In the genomic region with DNA sequence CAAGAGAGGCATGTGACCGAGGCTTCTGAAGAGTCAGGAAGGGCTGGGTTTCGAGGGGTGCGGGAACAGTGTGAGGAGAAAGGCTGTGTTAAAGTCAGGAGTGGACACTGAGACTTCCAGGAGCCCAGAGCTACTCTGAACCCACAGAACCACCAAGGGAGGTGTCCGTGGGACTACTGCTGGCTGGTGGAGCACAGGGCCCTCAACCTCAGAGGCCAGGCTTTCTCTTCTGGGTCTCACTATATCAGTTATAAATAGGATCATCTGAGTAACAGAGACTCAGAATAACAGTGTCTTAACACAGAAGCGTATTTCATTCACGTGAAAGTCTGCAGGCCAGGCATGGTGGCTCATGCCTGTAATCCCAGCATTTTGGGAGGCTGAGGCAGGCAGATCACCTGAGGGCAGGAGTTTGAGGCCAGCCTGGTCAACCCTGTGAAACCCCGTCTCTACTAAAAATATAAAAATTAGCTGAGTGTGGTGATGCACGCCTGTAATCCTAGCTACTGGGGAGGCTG, we compare ENCODE assay signal across 18 cellular contexts.
A peak's percentile ranks its signal among the peaks of the same experiment; 100 is the strongest.
DNase-seq lines count a peak whose midpoint lies in the region; ATAC-seq and TF ChIP-seq lines count a peak whose summit lies in the region.
"Had no signal": no experiment of that assay in that cellular context is flagged by ENCODE, and none has a peak within 500 bp of the region (broad histone marks: within the 10 kb centered on the region; RNA-seq: fewer than 3 reads in every experiment).

No MANE protein-coding gene starts in this region.

- CTCF ChIA-PET in MCF 10A (lab: Yijun Ruan, JAX): interaction anchor here (0.6 to 1.4 kb wide), 2 partner anchors 13 to 26 kb away, joined by 4 read pairs; no protein-coding TSS in a partner anchor
- CTCF ChIA-PET in CD4-positive, alpha-beta memory T cell (lab: Charles Lee; ENCODE audit: partially characterized antibody): no interaction called here

- peaks cover 6% of the 10 kb centered on the region for H3K36me3 Mint-ChIP-seq in MCF 10A (ENCODE audit: insufficient read depth, unreplicated experiment)
- H3K36me3 Mint-ChIP-seq in CD4-positive, alpha-beta memory T cell: no peaks in the 10 kb centered on the region
- H3K36me3 Mint-ChIP-seq: CD8-positive, alpha-beta memory T cell had no signal

- TF ChIP-seq CTCF in MCF 10A (IDR thresholded peaks at IDR 0.05; ENCODE audit: unreplicated experiment): no peak
- TF ChIP-seq CTCF in breast epithelium (IDR thresholded peaks at IDR 0.05): no peak
- no peak for TF ChIP-seq CTCF in psoas muscle (IDR thresholded peaks at IDR 0.05)

- DNase-seq in MCF 10A (ENCODE audit: unreplicated experiment) (no peak), breast epithelium (ENCODE audit: low spot score in 2 of 2) (no peak), myocyte (ENCODE audit: low read depth) (peak; percentile 40), psoas muscle (no peak), NCI-H2081 treated with DMSO at 0.1 percent for 48 hours (lab: John Stamatoyannopoulos, UW) (no peak)
- no peak for DNase-seq in CD4-positive, alpha-beta memory T cell
- DNase-seq: AML-193; CD8-positive, alpha-beta memory T cell; COR-L47; HCEC 1CT; IMR-90 had no signal

- no peaks in the 10 kb centered on the region for H3K9me3 ChIP-seq in breast epithelium
- H3K9me3 ChIP-seq in psoas muscle: no peaks in the 10 kb centered on the region
- H3K9me3 ChIP-seq in CD4-positive, alpha-beta memory T cell (ENCODE audit: control insufficient read depth in 1 of 2, low read length in 2 of 2): no peaks in the 10 kb centered on the region
- H3K9me3 ChIP-seq: A549 had no signal

- intact Hi-C loops in MCF 10A (cut with micrococcal nuclease): no loop called here
- intact Hi-C loops in breast epithelium (cut with DNase I; ENCODE audit: low total_unique reads): no loop called here
- intact Hi-C loops in psoas muscle (cut with DNase I): no loop called here
- intact Hi-C loops in CD4-positive, alpha-beta memory T cell (cut with micrococcal nuclease): no loop called here

- H3K36me3 ChIP-seq in breast epithelium: no peaks in the 10 kb centered on the region
- no peaks in the 10 kb centered on the region for H3K36me3 ChIP-seq in psoas muscle (ENCODE audit: insufficient read depth in 1 of 2, low read depth in 1 of 2)
- H3K36me3 ChIP-seq in CD4-positive, alpha-beta memory T cell (ENCODE audit: insufficient read depth, low read length): no peaks in the 10 kb centered on the region
- H3K36me3 ChIP-seq: BLaER1 treated with 17β-estradiol and CSF1 and Interleukin-3, amounts not matched to agents 10 nM and 100 nM had no signal

- BruUV-seq in MCF 10A (replicated peaks; lab: Mats Ljungman, UMichigan): no TSS peak

- peaks cover 7% of the 10 kb centered on the region for H3K9me3 Mint-ChIP-seq in MCF 10A (ENCODE audit: unreplicated experiment)
- H3K9me3 Mint-ChIP-seq in CD4-positive, alpha-beta memory T cell: no peaks in the 10 kb centered on the region
- H3K9me3 Mint-ChIP-seq: GM23338 had no signal

- H3K4me1 ChIP-seq in breast epithelium (no peaks in the 10 kb centered on the region), psoas muscle (peaks cover 34% of the 10 kb centered on the region)
- no peaks in the 10 kb centered on the region for H3K4me1 ChIP-seq in CD4-positive, alpha-beta memory T cell (ENCODE audit: insufficient read depth, low read length)

- no peak overlapping the region for H3K4me3 Mint-ChIP-seq in MCF 10A (ENCODE audit: unreplicated experiment)
- H3K4me3 Mint-ChIP-seq in CD4-positive, alpha-beta memory T cell: no peak overlapping the region
- H3K4me3 Mint-ChIP-seq: CD8-positive, alpha-beta memory T cell; GM23338 had no signal

- TF ChIP-seq POLR2A in breast epithelium (IDR thresholded peaks at IDR 0.05): no peak

- peak overlapping the region; percentile 81 for H3K27ac Mint-ChIP-seq in MCF 10A (ENCODE audit: low read depth, unreplicated experiment)
- H3K27ac Mint-ChIP-seq in CD4-positive, alpha-beta memory T cell: no peak overlapping the region
- H3K27ac Mint-ChIP-seq: GM23338 had no signal

- peaks cover 27% of the 10 kb centered on the region for H3K4me1 Mint-ChIP-seq in MCF 10A (ENCODE audit: insufficient read depth, unreplicated experiment)
- no peaks in the 10 kb centered on the region for H3K4me1 Mint-ChIP-seq in CD4-positive, alpha-beta memory T cell
- H3K4me1 Mint-ChIP-seq: CD8-positive, alpha-beta memory T cell had no signal

- POLR2A ChIA-PET in MCF 10A (lab: Yijun Ruan, JAX): interaction anchor here (0.7 kb wide), 1 partner anchor 9 kb away, joined by 3 read pairs; no protein-coding TSS in a partner anchor
- POLR2A ChIA-PET in CD4-positive, alpha-beta memory T cell (lab: Charles Lee; ENCODE audit: partially characterized antibody): no interaction called here

- H3K4me3 ChIP-seq in breast epithelium (no peak overlapping the region), psoas muscle (no peak overlapping the region)
- no peak overlapping the region for H3K4me3 ChIP-seq in CD4-positive, alpha-beta memory T cell (ENCODE audit: low read length in 2 of 2)
- H3K4me3 ChIP-seq: A549; BLaER1 treated with 17β-estradiol and CSF1 and Interleukin-3, amounts not matched to agents 10 nM and 100 nM; GM23338; K562 had no signal

- 63 to 73% (median 67%) methylated on average over 8 of the region's 8 CpGs for WGBS in psoas muscle, 3 donors

- H3K27ac ChIP-seq in breast epithelium: no peak overlapping the region
- peak overlapping the region; percentile 46 for H3K27ac ChIP-seq in psoas muscle
- no peak overlapping the region for H3K27ac ChIP-seq in CD4-positive, alpha-beta memory T cell (ENCODE audit: low read depth, low read length)
- H3K27ac ChIP-seq: 22Rv1; A549; BLaER1 treated with 17β-estradiol and CSF1 and Interleukin-3, amounts not matched to agents 10 nM and 100 nM; HL-60 had no signal

- ATAC-seq in psoas muscle (peak in 3 of 4 donors; percentile 24 to 36 (median 25)), GM19351 (IDR thresholded peaks at IDR 0.05; ENCODE audit: unreplicated experiment) (no peak)
- ATAC-seq: A549, GM23338, K562 had no signal

- H3K27me3 ChIP-seq in breast epithelium (peaks cover 0 to 7% of the 10 kb centered on the region in 2 donors), psoas muscle (ENCODE audit: insufficient read depth in 3 of 3, low read length in 2 of 3) (no peaks in the 10 kb centered on the region)
- no peaks in the 10 kb centered on the region for H3K27me3 ChIP-seq in CD4-positive, alpha-beta memory T cell (ENCODE audit: insufficient read depth, low read length)
- H3K27me3 ChIP-seq: BLaER1 treated with 17β-estradiol and CSF1 and Interleukin-3, amounts not matched to agents 10 nM and 100 nM had no signal

- H3K27me3 Mint-ChIP-seq in MCF 10A (ENCODE audit: insufficient read depth, unreplicated experiment): no peaks in the 10 kb centered on the region
- peaks cover 10 to 18% of the 10 kb centered on the region in 2 donors for H3K27me3 Mint-ChIP-seq in CD4-positive, alpha-beta memory T cell
